ENCODE assay signal across 20 cellular contexts in the genomic region with DNA sequence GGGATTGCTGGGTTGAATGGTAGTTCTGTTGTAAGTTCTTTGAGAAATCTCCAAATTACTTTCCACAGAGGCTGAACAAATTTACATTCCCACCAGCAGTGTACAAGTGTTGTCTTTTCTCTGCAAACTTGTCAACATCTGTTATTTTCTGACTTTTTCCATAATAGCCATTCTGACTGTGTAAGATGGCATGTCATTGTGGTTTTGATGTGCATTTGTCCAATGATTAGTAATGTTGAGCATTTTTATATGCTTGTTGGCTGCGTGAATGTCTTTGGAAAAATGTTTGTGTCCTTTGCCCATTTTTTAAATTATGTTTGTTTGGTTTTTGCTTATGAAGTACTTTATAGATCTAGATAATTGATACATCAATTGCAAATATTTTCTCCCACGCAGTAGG.
DNase-seq lines count a peak whose midpoint lies in the region; ATAC-seq and TF ChIP-seq lines count a peak whose summit lies in the region.
"Had no signal": no experiment of that assay in that cellular context is flagged by ENCODE, and none has a peak within 500 bp of the region (broad histone marks: within the 10 kb centered on the region; RNA-seq: fewer than 3 reads in every experiment).

No MANE protein-coding gene starts in this region.

- H3K9me3 ChIP-seq in PC-3 (ENCODE audit: low read length), result peaks cover 23% of the 10 kb centered on the region
- H3K9me3 ChIP-seq: A549, BE2C had no signal

- CTCF ChIA-PET in PC-3 (lab: Charles Lee), result no interaction called here

- no peak overlapping the region for H3K9ac ChIP-seq in PC-3 (ENCODE audit: low read length)
- H3K9ac ChIP-seq: BLaER1 treated with 17β-estradiol and CSF1 and Interleukin-3, amounts not matched to agents 10 nM and 100 nM; GM23248 had no signal

- TF ChIP-seq CTCF in PC-3 (conservative IDR thresholded peaks at IDR 0.05; ENCODE audit: low read depth, low read length) (no peak), fibroblast of pulmonary artery (IDR thresholded peaks at IDR 0.05; ENCODE audit: low read length, missing control alignments) (no peak), foreskin fibroblast (IDR thresholded peaks at IDR 0.05; ENCODE audit: low read depth, low read length) (no peak)

- H3K36me3 ChIP-seq in PC-3 (ENCODE audit: low read depth, low read length), result no peaks in the 10 kb centered on the region
- H3K36me3 ChIP-seq: BE2C; BLaER1 treated with 17β-estradiol and CSF1 and Interleukin-3, amounts not matched to agents 10 nM and 100 nM had no signal

- H3K27me3 ChIP-seq in PC-3 (ENCODE audit: low read length), result no peaks in the 10 kb centered on the region
- H3K27me3 ChIP-seq: BE2C; BLaER1 treated with 17β-estradiol and CSF1 and Interleukin-3, amounts not matched to agents 10 nM and 100 nM had no signal

- H3K4me2 ChIP-seq in PC-3 (ENCODE audit: low read length), result no peak overlapping the region
- H3K4me2 ChIP-seq: A549; BLaER1 treated with 17β-estradiol and CSF1 and Interleukin-3, amounts not matched to agents 10 nM and 100 nM had no signal

- H3F3A ChIP-seq in PC-3 (ENCODE audit: low read length, unreplicated experiment), result no peaks in the 10 kb centered on the region

- no peaks in the 10 kb centered on the region for H3K4me1 ChIP-seq in PC-3 (ENCODE audit: insufficient read depth, low read length)
- H3K4me1 ChIP-seq: A549; BE2C; BLaER1 treated with 17β-estradiol and CSF1 and Interleukin-3, amounts not matched to agents 10 nM and 100 nM had no signal

- H4K20me1 ChIP-seq in PC-3 (ENCODE audit: low read length), result no peaks in the 10 kb centered on the region
- H4K20me1 ChIP-seq: BLaER1 treated with 17β-estradiol and CSF1 and Interleukin-3, amounts not matched to agents 10 nM and 100 nM had no signal

- H2AFZ ChIP-seq in PC-3 (ENCODE audit: low read length), result no peak overlapping the region
- H2AFZ ChIP-seq: GM23248 had no signal

- POLR2A ChIA-PET in PC-3 (lab: Charles Lee; ENCODE audit: unreplicated experiment), result no interaction called here

- no TSS peak for BruUV-seq in PC-3 (replicated peaks; lab: Mats Ljungman, UMichigan)

- DNase-seq in HS-27A (ENCODE audit: low read depth) (peak; percentile 19), PC-3 (peak; percentile 23), fibroblast of pulmonary artery (ENCODE audit: low read depth) (peak; percentile 6), NCI-H446 treated with DMSO at 0.1 percent for 48 hours (lab: John Stamatoyannopoulos, UW) (no peak), DMS114 treated with DMSO at 0.1 percent for 48 hours (lab: John Stamatoyannopoulos, UW; ENCODE audit: unreplicated experiment) (no peak), foreskin fibroblast (no peak)
- DNase-seq: 8988T; ACHN; AML-193; BE2C; CD4-positive, alpha-beta T cell; CD8-positive, alpha-beta memory T cell; DMS 273 treated with DMSO at 0.1 percent for 48 hours; DMS53; DMS79 treated with DMSO at 0.1 percent for 48 hours; GM23248; H7; HCEC 1CT had no signal

- ATAC-seq in PC-3, result no peak
- ATAC-seq: A549 had no signal

- intact Hi-C loops in PC-3 (cut with micrococcal nuclease), result no loop called here

- no peaks in the 10 kb centered on the region for H3K9me2 ChIP-seq in PC-3 (replicated peaks; ENCODE audit: low read length)

- H3K4me3 ChIP-seq in PC-3 (ENCODE audit: low read length), result no peak overlapping the region
- H3K4me3 ChIP-seq in fibroblast of pulmonary artery (replicated peaks; ENCODE audit: low read depth, low read length), result no peak overlapping the region
- no peak overlapping the region for H3K4me3 ChIP-seq in foreskin fibroblast (ENCODE audit: low read depth in 1 of 2, low read length in 2 of 2)
- H3K4me3 ChIP-seq: A549; BLaER1 treated with 17β-estradiol and CSF1 and Interleukin-3, amounts not matched to agents 10 nM and 100 nM; GM23248 had no signal

- no peaks in the 10 kb centered on the region for H3K79me2 ChIP-seq in PC-3 (ENCODE audit: low read length)

- H3K27ac ChIP-seq in PC-3 (ENCODE audit: low read length), result 0 out of 2 replicates have a peak overlapping the region, but pooled peaks have one; percentile 9
- H3K27ac ChIP-seq: A549; BLaER1 treated with 17β-estradiol and CSF1 and Interleukin-3, amounts not matched to agents 10 nM and 100 nM; GM23248 had no signal

Comparison
In these comparisons a context has a peak if more than half of its experiments do, and no peak if none do; other contexts are left out.
1. DNase-seq: peak in HS-27A (single experiment), PC-3 (single experiment) and fibroblast of pulmonary artery (single experiment); none in NCI-H446 treated with DMSO at 0.1 percent for 48 hours (single experiment), DMS114 treated with DMSO at 0.1 percent for 48 hours (single experiment) and foreskin fibroblast (0 of 2).